Comparison of ENCODE assay signal across 1 cellular context in the genomic region with DNA sequence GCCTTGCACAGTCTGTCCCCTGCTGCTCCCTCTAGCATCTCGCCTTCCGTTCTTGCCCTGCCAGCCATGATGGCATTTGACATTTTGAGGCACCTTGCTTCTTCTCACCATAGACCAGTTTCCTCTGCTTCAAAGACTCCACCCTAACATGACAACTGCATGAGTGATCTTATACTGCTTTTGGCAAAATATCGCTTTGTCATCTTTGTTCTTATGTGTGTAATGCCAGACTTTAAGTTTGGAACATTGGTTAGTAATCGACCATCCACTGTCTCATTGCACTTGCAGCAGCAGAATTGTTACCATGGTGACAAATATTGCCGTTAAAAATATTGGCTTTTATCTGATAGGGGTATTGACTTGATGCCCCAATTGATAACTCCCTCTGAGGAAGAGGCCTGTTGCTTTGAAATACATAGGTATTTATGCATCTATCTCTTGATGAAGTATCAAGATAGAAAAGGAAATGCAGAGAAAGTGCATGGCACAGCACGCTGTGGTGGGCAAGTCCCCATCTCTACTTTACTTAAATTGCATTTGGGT.
TF ChIP-seq lines count a peak whose summit lies in the region.

No MANE protein-coding gene starts in this region.

TF ChIP-seq in GM23338, 12 proteins besides CTCF, POLR2A, EP300 and RAD21:
- TF ChIP-seq, protein P1, sequence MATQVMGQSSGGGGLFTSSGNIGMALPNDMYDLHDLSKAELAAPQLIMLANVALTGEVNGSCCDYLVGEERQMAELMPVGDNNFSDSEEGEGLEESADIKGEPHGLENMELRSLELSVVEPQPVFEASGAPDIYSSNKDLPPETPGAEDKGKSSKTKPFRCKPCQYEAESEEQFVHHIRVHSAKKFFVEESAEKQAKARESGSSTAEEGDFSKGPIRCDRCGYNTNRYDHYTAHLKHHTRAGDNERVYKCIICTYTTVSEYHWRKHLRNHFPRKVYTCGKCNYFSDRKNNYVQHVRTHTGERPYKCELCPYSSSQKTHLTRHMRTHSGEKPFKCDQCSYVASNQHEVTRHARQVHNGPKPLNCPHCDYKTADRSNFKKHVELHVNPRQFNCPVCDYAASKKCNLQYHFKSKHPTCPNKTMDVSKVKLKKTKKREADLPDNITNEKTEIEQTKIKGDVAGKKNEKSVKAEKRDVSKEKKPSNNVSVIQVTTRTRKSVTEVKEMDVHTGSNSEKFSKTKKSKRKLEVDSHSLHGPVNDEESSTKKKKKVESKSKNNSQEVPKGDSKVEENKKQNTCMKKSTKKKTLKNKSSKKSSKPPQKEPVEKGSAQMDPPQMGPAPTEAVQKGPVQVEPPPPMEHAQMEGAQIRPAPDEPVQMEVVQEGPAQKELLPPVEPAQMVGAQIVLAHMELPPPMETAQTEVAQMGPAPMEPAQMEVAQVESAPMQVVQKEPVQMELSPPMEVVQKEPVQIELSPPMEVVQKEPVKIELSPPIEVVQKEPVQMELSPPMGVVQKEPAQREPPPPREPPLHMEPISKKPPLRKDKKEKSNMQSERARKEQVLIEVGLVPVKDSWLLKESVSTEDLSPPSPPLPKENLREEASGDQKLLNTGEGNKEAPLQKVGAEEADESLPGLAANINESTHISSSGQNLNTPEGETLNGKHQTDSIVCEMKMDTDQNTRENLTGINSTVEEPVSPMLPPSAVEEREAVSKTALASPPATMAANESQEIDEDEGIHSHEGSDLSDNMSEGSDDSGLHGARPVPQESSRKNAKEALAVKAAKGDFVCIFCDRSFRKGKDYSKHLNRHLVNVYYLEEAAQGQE (IDR thresholded peaks at IDR 0.05; ENCODE audit: unreplicated experiment), result no peak
- TF ChIP-seq CREB1 (CRISPR knock-in tag; IDR thresholded peaks at IDR 0.05; ENCODE audit: low read depth) (no peak), STAT1 (IDR thresholded peaks at IDR 0.05; ENCODE audit: unreplicated experiment) (no peak), ZNF331 (CRISPR knock-in tag; IDR thresholded peaks at IDR 0.05; ENCODE audit: low read depth) (no peak), NANOG (IDR thresholded peaks at IDR 0.05; ENCODE audit: borderline replicate concordance) (no peak), EZH2phosphoT487 (IDR thresholded peaks at IDR 0.05; ENCODE audit: unreplicated experiment) (no peak), JUNB (IDR thresholded peaks at IDR 0.05; ENCODE audit: unreplicated experiment) (no peak), EZH2 (IDR thresholded peaks at IDR 0.05; ENCODE audit: low read depth, unreplicated experiment) (no peak), POLR2AphosphoS5 (IDR thresholded peaks at IDR 0.05; ENCODE audit: low read depth) (no peak), ETS1 (IDR thresholded peaks at IDR 0.05) (no peak), ZNF114 (CRISPR knock-in tag; IDR thresholded peaks at IDR 0.05) (no peak)
- TF ChIP-seq, protein P2, sequence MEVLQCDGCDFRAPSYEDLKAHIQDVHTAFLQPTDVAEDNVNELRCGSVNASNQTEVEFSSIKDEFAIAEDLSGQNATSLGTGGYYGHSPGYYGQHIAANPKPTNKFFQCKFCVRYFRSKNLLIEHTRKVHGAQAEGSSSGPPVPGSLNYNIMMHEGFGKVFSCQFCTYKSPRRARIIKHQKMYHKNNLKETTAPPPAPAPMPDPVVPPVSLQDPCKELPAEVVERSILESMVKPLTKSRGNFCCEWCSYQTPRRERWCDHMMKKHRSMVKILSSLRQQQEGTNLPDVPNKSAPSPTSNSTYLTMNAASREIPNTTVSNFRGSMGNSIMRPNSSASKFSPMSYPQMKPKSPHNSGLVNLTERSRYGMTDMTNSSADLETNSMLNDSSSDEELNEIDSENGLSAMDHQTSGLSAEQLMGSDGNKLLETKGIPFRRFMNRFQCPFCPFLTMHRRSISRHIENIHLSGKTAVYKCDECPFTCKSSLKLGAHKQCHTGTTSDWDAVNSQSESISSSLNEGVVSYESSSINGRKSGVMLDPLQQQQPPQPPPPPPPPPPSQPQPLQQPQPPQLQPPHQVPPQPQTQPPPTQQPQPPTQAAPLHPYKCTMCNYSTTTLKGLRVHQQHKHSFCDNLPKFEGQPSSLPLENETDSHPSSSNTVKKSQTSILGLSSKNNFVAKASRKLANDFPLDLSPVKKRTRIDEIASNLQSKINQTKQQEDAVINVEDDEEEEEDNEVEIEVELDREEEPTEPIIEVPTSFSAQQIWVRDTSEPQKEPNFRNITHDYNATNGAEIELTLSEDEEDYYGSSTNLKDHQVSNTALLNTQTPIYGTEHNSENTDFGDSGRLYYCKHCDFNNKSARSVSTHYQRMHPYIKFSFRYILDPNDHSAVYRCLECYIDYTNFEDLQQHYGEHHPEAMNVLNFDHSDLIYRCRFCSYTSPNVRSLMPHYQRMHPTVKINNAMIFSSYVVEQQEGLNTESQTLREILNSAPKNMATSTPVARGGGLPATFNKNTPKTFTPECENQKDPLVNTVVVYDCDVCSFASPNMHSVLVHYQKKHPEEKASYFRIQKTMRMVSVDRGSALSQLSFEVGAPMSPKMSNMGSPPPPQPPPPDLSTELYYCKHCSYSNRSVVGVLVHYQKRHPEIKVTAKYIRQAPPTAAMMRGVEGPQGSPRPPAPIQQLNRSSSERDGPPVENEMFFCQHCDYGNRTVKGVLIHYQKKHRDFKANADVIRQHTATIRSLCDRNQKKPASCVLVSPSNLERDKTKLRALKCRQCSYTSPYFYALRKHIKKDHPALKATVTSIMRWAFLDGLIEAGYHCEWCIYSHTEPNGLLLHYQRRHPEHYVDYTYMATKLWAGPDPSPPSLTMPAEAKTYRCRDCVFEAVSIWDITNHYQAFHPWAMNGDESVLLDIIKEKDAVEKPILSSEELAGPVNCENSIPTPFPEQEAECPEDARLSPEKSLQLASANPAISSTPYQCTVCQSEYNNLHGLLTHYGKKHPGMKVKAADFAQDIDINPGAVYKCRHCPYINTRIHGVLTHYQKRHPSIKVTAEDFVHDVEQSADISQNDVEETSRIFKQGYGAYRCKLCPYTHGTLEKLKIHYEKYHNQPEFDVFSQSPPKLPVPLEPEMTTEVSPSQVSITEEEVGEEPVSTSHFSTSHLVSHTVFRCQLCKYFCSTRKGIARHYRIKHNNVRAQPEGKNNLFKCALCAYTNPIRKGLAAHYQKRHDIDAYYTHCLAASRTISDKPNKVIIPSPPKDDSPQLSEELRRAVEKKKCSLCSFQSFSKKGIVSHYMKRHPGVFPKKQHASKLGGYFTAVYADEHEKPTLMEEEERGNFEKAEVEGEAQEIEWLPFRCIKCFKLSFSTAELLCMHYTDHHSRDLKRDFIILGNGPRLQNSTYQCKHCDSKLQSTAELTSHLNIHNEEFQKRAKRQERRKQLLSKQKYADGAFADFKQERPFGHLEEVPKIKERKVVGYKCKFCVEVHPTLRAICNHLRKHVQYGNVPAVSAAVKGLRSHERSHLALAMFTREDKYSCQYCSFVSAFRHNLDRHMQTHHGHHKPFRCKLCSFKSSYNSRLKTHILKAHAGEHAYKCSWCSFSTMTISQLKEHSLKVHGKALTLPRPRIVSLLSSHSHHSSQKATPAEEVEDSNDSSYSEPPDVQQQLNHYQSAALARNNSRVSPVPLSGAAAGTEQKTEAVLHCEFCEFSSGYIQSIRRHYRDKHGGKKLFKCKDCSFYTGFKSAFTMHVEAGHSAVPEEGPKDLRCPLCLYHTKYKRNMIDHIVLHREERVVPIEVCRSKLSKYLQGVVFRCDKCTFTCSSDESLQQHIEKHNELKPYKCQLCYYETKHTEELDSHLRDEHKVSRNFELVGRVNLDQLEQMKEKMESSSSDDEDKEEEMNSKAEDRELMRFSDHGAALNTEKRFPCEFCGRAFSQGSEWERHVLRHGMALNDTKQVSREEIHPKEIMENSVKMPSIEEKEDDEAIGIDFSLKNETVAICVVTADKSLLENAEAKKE (CRISPR knock-in tag; IDR thresholded peaks at IDR 0.05), result no peak
TF ChIP-seq in GM23338: peak in this region for 0.
